15 cellular contexts compared by ENCODE assay signal in the genomic region with DNA sequence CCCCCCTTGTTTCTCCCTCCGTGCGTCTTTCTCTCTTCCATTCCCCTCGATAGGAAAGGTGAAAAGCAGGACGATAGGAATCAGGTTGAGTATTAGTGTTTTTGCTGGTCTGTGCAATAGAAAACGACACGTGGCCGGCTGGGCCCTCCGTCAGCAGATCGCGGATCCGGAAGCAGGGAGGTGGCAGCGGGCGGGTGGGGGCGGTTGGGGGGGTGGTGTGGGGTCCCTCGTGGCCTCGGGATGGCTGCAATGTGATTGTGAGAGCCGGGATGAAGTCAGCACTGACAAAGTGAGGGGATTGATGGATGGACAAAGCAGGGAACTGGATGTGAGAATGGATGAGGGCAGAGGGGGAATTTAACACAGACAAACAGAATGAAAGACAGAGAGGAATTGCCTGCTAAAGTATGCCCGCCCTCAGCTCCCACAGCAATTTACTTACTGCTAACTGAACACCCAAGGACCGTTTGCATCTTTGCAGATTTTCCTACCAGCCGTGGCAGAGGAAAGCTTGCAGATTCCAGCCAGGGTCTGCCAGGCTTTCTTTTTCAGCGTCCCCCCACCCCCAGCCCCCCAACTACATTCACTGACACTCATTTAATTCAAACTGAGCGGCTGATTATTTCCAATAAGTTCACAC.
DNase-seq lines count a peak whose midpoint lies in the region; ATAC-seq, FAIRE-seq and TF ChIP-seq lines count a peak whose summit lies in the region.
"Had no signal": no experiment of that assay in that cellular context is flagged by ENCODE, and none has a peak within 500 bp of the region (broad histone marks: within the 10 kb centered on the region; RNA-seq: fewer than 3 reads in every experiment).

No MANE protein-coding gene starts in this region.

- ATAC-seq in GM12878 (peak; percentile 41; the same call in 2 of the 3 replicates), HG03521 (IDR thresholded peaks at IDR 0.05; ENCODE audit: unreplicated experiment) (no peak)
- ATAC-seq: activated T-cell treated with anti-CD3 and anti-CD28 coated beads, Interleukin-2, amount 50 U/mL, for 4 hours had no signal

- no peaks in the 10 kb centered on the region for H4K20me1 ChIP-seq in GM12878 (ENCODE audit: control insufficient read depth, insufficient read depth)

- H3K27me3 ChIP-seq in GM12878 (replicated peaks in 1 of 2; ENCODE audit: control insufficient read depth in 2 of 2, insufficient read depth in 2 of 2, low read length in 1 of 2) = no peaks in the 10 kb centered on the region; a peak in 2 of 4 replicates

- no peak overlapping the region for H3K4me3 ChIP-seq in GM12878
- H3K4me3 ChIP-seq: SK-N-MC had no signal

- no peak for TF ChIP-seq CTCF in GM12878 (IDR thresholded peaks at IDR 0.05 in 2 of 3, conservative IDR thresholded peaks at IDR 0.05 in 1 of 3; ENCODE audit: control insufficient read depth in 2 of 3, extremely low read depth in 1 of 3, insufficient read depth in 1 of 3, low read depth in 3 of 3, low read length in 3 of 3)

- RAD21 ChIA-PET in GM12878 (lab: Charles Lee; ENCODE audit: unreplicated experiment) = no interaction called here

- H3K9me3 ChIP-seq in GM12878 (replicated peaks; ENCODE audit: control insufficient read depth, insufficient read depth, low read length) = no peaks in the 10 kb centered on the region; the same call in 2 of the 3 replicates

- POLR2A ChIA-PET in HEK293T (lab: Yijun Ruan, JAX) = interaction anchor here (1.1 kb wide), 1 partner anchor 310 kb away, joined by 4 read pairs; a partner anchor contains a TSS
- POLR2A ChIA-PET in GM12878 (lab: Charles Lee) = no interaction called here

- FAIRE-seq in GM12878 (lab: Jason Lieb, UNC) = no peak
- FAIRE-seq: D721Med had no signal

- SMC1A ChIA-PET in GM12878 (lab: Charles Lee; ENCODE audit: uncharacterized antibody, unreplicated experiment) = interaction anchor here (1.0 kb wide), 2 partner anchors 14 to 15 kb away, joined by 3 read pairs; no protein-coding TSS in a partner anchor

- no peaks in the 10 kb centered on the region for H3K79me2 ChIP-seq in GM12878 (ENCODE audit: control insufficient read depth, insufficient read depth, low read length)

- H3K4me2 ChIP-seq in GM12878 (ENCODE audit: control insufficient read depth, insufficient read depth) = no peak overlapping the region
- H3K4me2 ChIP-seq: KMS-11 had no signal

- no peak overlapping the region for H2AFZ ChIP-seq in GM12878 (ENCODE audit: control insufficient read depth, low read depth, low read length)

- in situ Hi-C loops in GM12878 (cut with MboI) = no loop called here

- no TSS peak for BruUV-seq in GM12878 (replicated peaks; lab: Mats Ljungman, UMichigan)

- H3K27ac ChIP-seq in GM12878 (ENCODE audit: control insufficient read depth, insufficient read depth) = no peak overlapping the region
- H3K27ac ChIP-seq: KMS-11, SK-N-MC had no signal

- DNase-seq in HEK293T (ENCODE audit: extremely low spot score) = peak; percentile 37
- no peak for DNase-seq in GM12878 (ENCODE audit: low read depth, low spot score)
- DNase-seq in hypothalamus (lab: John Stamatoyannopoulos, UW) = peak in 44 of 51 donors; percentile 1 to 60 (median 22)
- peak; percentile 78 for DNase-seq in posterior vena cava (ENCODE audit: low spot score)
- DNase-seq in OCI-M1 (lab: John Stamatoyannopoulos, UW) = no peak
- DNase-seq in GM03348 (ENCODE audit: low spot score) = no peak
- DNase-seq in ureter (ENCODE audit: low spot score) = no peak
- DNase-seq: activated CD4-positive, alpha-beta T cell treated with anti-CD3 and anti-CD28 coated beads, Interleukin-2, amount 50 U/mL, for 4 hours; activated naive CD8-positive, alpha-beta T cell treated with anti-CD3 and anti-CD28 coated beads for 36 hours; activated T-cell treated with anti-CD3 and anti-CD28 coated beads, Interleukin-2, amount 50 U/mL, for 4 hours; NCI-H1092 treated with DMSO at 0.1 percent for 48 hours had no signal

- H3K36me3 ChIP-seq in GM12878 (ENCODE audit: control insufficient read depth in 2 of 2, insufficient read depth in 2 of 2, low read length in 1 of 2) = no peaks in the 10 kb centered on the region

- no peak for TF ChIP-seq RAD21 in GM12878 (IDR thresholded peaks at IDR 0.05; ENCODE audit: insufficient read depth, low read depth, low read length)

- no peak for TF ChIP-seq POLR2A in GM12878 (IDR thresholded peaks at IDR 0.05; ENCODE audit: low read depth, low read length)

- intact Hi-C loops in GM12878 (cut with micrococcal nuclease; ENCODE audit: unreplicated experiment) = no loop called here
- intact Hi-C loops in posterior vena cava (cut with DNase I) = no loop called here

- CTCF ChIA-PET in HEK293T (lab: Yijun Ruan, JAX) (no interaction called here), GM12878 (lab: Yijun Ruan, JAX) (interaction anchor here (0.9 kb wide), 1 partner anchor 12 kb away, joined by 3 read pairs; no protein-coding TSS in a partner anchor)

- WGBS in GM12878 (ENCODE audit: insufficient coverage, insufficient replicate concordance, low lambda C conversion rate, missing lambda C conversion rate) = under 1% methylated on average over 16 of the region's 22 CpGs

- no peak overlapping the region for H3K9ac ChIP-seq in GM12878 (ENCODE audit: control insufficient read depth, insufficient read depth, low read length)
- H3K9ac ChIP-seq: KMS-11 had no signal

- TF ChIP-seq EP300 in GM12878 (IDR thresholded peaks at IDR 0.05; ENCODE audit: borderline replicate concordance in 1 of 2, control insufficient read depth in 1 of 2, low read depth in 2 of 2, low read length in 2 of 2) = no peak

- H3K4me1 ChIP-seq in GM12878 (ENCODE audit: control insufficient read depth, insufficient read depth, low read length) = no peaks in the 10 kb centered on the region

TF ChIP-seq in HEK293T, 16 proteins besides CTCF, POLR2A, EP300 and RAD21:
- TF ChIP-seq SP1 (IDR thresholded peaks at IDR 0.05) = no peak
- TF ChIP-seq LEF1 (IDR thresholded peaks at IDR 0.05; ENCODE audit: borderline replicate concordance) = no peak
- no peak for TF ChIP-seq TARDBP (IDR thresholded peaks at IDR 0.05)
- TF ChIP-seq FOXM1 (IDR thresholded peaks at IDR 0.05; ENCODE audit: borderline replicate concordance) = no peak
- TF ChIP-seq HDGF (IDR thresholded peaks at IDR 0.05; ENCODE audit: borderline replicate concordance) = no peak
- TF ChIP-seq CTBP1 (IDR thresholded peaks at IDR 0.05; ENCODE audit: borderline replicate concordance) = no peak
- no peak for TF ChIP-seq NFRKB (IDR thresholded peaks at IDR 0.05)
- no peak for TF ChIP-seq ZNF384 (IDR thresholded peaks at IDR 0.05)
- TF ChIP-seq, protein P1, sequence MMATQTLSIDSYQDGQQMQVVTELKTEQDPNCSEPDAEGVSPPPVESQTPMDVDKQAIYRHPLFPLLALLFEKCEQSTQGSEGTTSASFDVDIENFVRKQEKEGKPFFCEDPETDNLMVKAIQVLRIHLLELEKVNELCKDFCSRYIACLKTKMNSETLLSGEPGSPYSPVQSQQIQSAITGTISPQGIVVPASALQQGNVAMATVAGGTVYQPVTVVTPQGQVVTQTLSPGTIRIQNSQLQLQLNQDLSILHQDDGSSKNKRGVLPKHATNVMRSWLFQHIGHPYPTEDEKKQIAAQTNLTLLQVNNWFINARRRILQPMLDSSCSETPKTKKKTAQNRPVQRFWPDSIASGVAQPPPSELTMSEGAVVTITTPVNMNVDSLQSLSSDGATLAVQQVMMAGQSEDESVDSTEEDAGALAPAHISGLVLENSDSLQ (IDR thresholded peaks at IDR 0.05) = peak; percentile 44
- no peak for TF ChIP-seq BHLHE40 (IDR thresholded peaks at IDR 0.05; ENCODE audit: borderline replicate concordance)
- no peak for TF ChIP-seq ARNT (IDR thresholded peaks at IDR 0.05)
- no peak for TF ChIP-seq ELF4 (IDR thresholded peaks at IDR 0.05)
- TF ChIP-seq SUZ12 (IDR thresholded peaks at IDR 0.05) = no peak
- peak; percentile 22; the same call in 1 of the 2 replicates for TF ChIP-seq L3MBTL2 (conservative IDR thresholded peaks at IDR 0.05)
- TF ChIP-seq FOXA1 (IDR thresholded peaks at IDR 0.05) = no peak
- no peak for TF ChIP-seq FOXK2 (IDR thresholded peaks at IDR 0.05)
TF ChIP-seq in HEK293T: peak in this region for 2.

TF ChIP-seq in GM12878, 131 proteins besides CTCF, POLR2A, EP300 and RAD21 (continues in another document):
- no peak for TF ChIP-seq MTA3 (IDR thresholded peaks at IDR 0.05; ENCODE audit: borderline replicate concordance, low read length)
- no peak for TF ChIP-seq SUZ12 (IDR thresholded peaks at IDR 0.05; ENCODE audit: unreplicated experiment)
- no peak for TF ChIP-seq GABPA (IDR thresholded peaks at IDR 0.05; ENCODE audit: low read depth)
- TF ChIP-seq, protein P2, sequence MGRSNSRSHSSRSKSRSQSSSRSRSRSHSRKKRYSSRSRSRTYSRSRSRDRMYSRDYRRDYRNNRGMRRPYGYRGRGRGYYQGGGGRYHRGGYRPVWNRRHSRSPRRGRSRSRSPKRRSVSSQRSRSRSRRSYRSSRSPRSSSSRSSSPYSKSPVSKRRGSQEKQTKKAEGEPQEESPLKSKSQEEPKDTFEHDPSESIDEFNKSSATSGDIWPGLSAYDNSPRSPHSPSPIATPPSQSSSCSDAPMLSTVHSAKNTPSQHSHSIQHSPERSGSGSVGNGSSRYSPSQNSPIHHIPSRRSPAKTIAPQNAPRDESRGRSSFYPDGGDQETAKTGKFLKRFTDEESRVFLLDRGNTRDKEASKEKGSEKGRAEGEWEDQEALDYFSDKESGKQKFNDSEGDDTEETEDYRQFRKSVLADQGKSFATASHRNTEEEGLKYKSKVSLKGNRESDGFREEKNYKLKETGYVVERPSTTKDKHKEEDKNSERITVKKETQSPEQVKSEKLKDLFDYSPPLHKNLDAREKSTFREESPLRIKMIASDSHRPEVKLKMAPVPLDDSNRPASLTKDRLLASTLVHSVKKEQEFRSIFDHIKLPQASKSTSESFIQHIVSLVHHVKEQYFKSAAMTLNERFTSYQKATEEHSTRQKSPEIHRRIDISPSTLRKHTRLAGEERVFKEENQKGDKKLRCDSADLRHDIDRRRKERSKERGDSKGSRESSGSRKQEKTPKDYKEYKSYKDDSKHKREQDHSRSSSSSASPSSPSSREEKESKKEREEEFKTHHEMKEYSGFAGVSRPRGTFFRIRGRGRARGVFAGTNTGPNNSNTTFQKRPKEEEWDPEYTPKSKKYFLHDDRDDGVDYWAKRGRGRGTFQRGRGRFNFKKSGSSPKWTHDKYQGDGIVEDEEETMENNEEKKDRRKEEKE (IDR thresholded peaks at IDR 0.05) = no peak
- TF ChIP-seq SMARCA5 (IDR thresholded peaks at IDR 0.05) = no peak
- TF ChIP-seq, protein P3, sequence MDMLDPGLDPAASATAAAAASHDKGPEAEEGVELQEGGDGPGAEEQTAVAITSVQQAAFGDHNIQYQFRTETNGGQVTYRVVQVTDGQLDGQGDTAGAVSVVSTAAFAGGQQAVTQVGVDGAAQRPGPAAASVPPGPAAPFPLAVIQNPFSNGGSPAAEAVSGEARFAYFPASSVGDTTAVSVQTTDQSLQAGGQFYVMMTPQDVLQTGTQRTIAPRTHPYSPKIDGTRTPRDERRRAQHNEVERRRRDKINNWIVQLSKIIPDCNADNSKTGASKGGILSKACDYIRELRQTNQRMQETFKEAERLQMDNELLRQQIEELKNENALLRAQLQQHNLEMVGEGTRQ (IDR thresholded peaks at IDR 0.05; ENCODE audit: borderline replicate concordance, low read depth, low read length) = no peak
- no peak for TF ChIP-seq ESRRA (IDR thresholded peaks at IDR 0.05; ENCODE audit: low read length)
- TF ChIP-seq LARP7 (IDR thresholded peaks at IDR 0.05) = no peak
- TF ChIP-seq KDM1A (IDR thresholded peaks at IDR 0.05; ENCODE audit: borderline replicate concordance) = no peak
- TF ChIP-seq EED (IDR thresholded peaks at IDR 0.05; ENCODE audit: low read depth) = no peak

Comparison
In these comparisons a context has a peak if more than half of its experiments do, and no peak if none do; other contexts are left out.
1. DNase-seq: peak in HEK293T (single experiment), hypothalamus (44 of 51) and posterior vena cava (single experiment); none in GM12878 (single experiment), OCI-M1 (single experiment), GM03348 (single experiment) and ureter (single experiment).